In genomic region chr17:28317099-28317964, GRCh38 we compare ENCODE assay signal across 10 cellular contexts. TPM values are rescaled to one million over a fixed set of nuclear protein-coding genes. Genes with fewer than 3 reads are reported as not detected.
A peak's percentile ranks its signal among the peaks of the same experiment; 100 is the strongest.
DNase-seq lines count a peak whose midpoint lies in the region; ATAC-seq and TF ChIP-seq lines count a peak whose summit lies in the region.
"Had no signal": no experiment of that assay in that cellular context is flagged by ENCODE, and none has a peak within 500 bp of the region (broad histone marks: within the 10 kb centered on the region; RNA-seq: fewer than 3 reads in every experiment).

No MANE protein-coding gene starts in this region.

- peak overlapping the region; percentile 70 for H3K4me3 ChIP-seq in CD8-positive, alpha-beta memory T cell (ENCODE audit: low read length)
- H3K4me3 ChIP-seq in HUES6 (ENCODE audit: low read depth, low read length) = peak overlapping the region; percentile 88

- peaks cover 0 to 2% of the 10 kb centered on the region in 2 donors for H3K27me3 Mint-ChIP-seq in CD8-positive, alpha-beta memory T cell
- H3K27me3 Mint-ChIP-seq in activated naive CD8-positive, alpha-beta T cell = no peaks in the 10 kb centered on the region
- H3K27me3 Mint-ChIP-seq in nephron progenitor cell (ENCODE audit: low read depth, poor library complexity) = peaks cover 9% of the 10 kb centered on the region

- no peaks in the 10 kb centered on the region for H3K9me3 ChIP-seq in CD8-positive, alpha-beta memory T cell (ENCODE audit: low read length)
- H3K9me3 ChIP-seq in HUES6 (ENCODE audit: control insufficient read depth, insufficient read depth, low read depth, low read length) = no peaks in the 10 kb centered on the region

- H3K36me3 ChIP-seq in CD8-positive, alpha-beta memory T cell (ENCODE audit: insufficient read depth, low read length) = no peaks in the 10 kb centered on the region
- peaks cover 6% of the 10 kb centered on the region; the same call in 1 of the 2 replicates for H3K36me3 ChIP-seq in HUES6 (ENCODE audit: control insufficient read depth, insufficient read depth, low read length)

- no peaks in the 10 kb centered on the region for H3K27me3 ChIP-seq in CD8-positive, alpha-beta memory T cell (ENCODE audit: insufficient read depth, low read length, poor library complexity, severe bottlenecking)
- no peaks in the 10 kb centered on the region; the same call in 1 of the 2 replicates for H3K27me3 ChIP-seq in HUES6 (ENCODE audit: control insufficient read depth, insufficient read depth, low read length)

- POLR2A ChIA-PET in CD8-positive, alpha-beta memory T cell (lab: Charles Lee) = interaction anchor here (1.0 kb wide), 1 partner anchor 41 kb away, joined by 3 read pairs; no protein-coding TSS in a partner anchor

- H3K36me3 Mint-ChIP-seq in CD8-positive, alpha-beta memory T cell = peaks cover 0 to 2% (median 2%) of the 10 kb centered on the region in 3 donors
- H3K36me3 Mint-ChIP-seq in activated naive CD8-positive, alpha-beta T cell = peaks cover 7% of the 10 kb centered on the region
- peaks cover 19% of the 10 kb centered on the region for H3K36me3 Mint-ChIP-seq in nephron progenitor cell (ENCODE audit: low read depth)

- no peaks in the 10 kb centered on the region for H3K9me3 Mint-ChIP-seq in CD8-positive, alpha-beta memory T cell
- H3K9me3 Mint-ChIP-seq in activated naive CD8-positive, alpha-beta T cell (ENCODE audit: low read depth) = no peaks in the 10 kb centered on the region
- no peaks in the 10 kb centered on the region for H3K9me3 Mint-ChIP-seq in nephron progenitor cell

- H3K4me1 ChIP-seq in CD8-positive, alpha-beta memory T cell (ENCODE audit: insufficient read depth, low read length) = peaks cover 15% of the 10 kb centered on the region
- peaks cover 24% of the 10 kb centered on the region for H3K4me1 ChIP-seq in HUES6 (ENCODE audit: control insufficient read depth, insufficient read depth, low read length)

- peak overlapping the region; percentile 43 to 89 (median 87) for H3K4me3 Mint-ChIP-seq in CD8-positive, alpha-beta memory T cell
- H3K4me3 Mint-ChIP-seq in activated naive CD8-positive, alpha-beta T cell = peak overlapping the region; percentile 93
- H3K4me3 Mint-ChIP-seq in nephron progenitor cell = peak overlapping the region; percentile 88

- TF ChIP-seq CTCF in nephron progenitor cell (IDR thresholded peaks at IDR 0.05) = no peak

- H3K4me1 Mint-ChIP-seq in CD8-positive, alpha-beta memory T cell = peaks cover 20 to 30% (median 24%) of the 10 kb centered on the region in 3 donors
- peaks cover 23% of the 10 kb centered on the region for H3K4me1 Mint-ChIP-seq in activated naive CD8-positive, alpha-beta T cell (ENCODE audit: low read depth)
- H3K4me1 Mint-ChIP-seq in nephron progenitor cell = peaks cover 52% of the 10 kb centered on the region

- peak overlapping the region in 3 of 8 donors; percentile 32 to 86 (median 40) for H3K27ac Mint-ChIP-seq in CD8-positive, alpha-beta memory T cell
- H3K27ac Mint-ChIP-seq in activated naive CD8-positive, alpha-beta T cell = no peak overlapping the region
- H3K27ac Mint-ChIP-seq in nephron progenitor cell = peak overlapping the region; percentile 55

- no peak overlapping the region for H3K27ac ChIP-seq in CD8-positive, alpha-beta memory T cell (ENCODE audit: low read depth, low read length)
- H3K27ac ChIP-seq in HUES6 (ENCODE audit: low read depth, low read length) = no peak overlapping the region

- ATAC-seq in HG03571 (IDR thresholded peaks at IDR 0.05; ENCODE audit: unreplicated experiment) = no peak

- no peak for DNase-seq in CD8-positive, alpha-beta memory T cell
- DNase-seq in nephron progenitor cell (no peak), COR-L47 (lab: John Stamatoyannopoulos, UW) (no peak), activated gamma-delta T cell (lab: John Stamatoyannopoulos, UW) (no peak)
- DNase-seq: GDM1, NCI-H1105 had no signal

- peak overlapping the region; percentile 75 for H3K9ac ChIP-seq in HUES6 (ENCODE audit: low read length)

- CTCF ChIA-PET in CD8-positive, alpha-beta memory T cell (lab: Charles Lee) = interaction anchor here (1.0 to 1.8 kb wide), 3 partner anchors 14 to 65 kb away, joined by 4 to 6 read pairs (median 5); partner anchors contain the start of gene POLDIP2

RNA-seq across cellular contexts. Expression of gene TMEM97, which starts 1.7 kb away (rescaled TPM):
- total RNA-seq in CD8-positive, alpha-beta memory T cell = 10 to 100 TPM; 64.9 to 67.1 TPM
- 10.4 TPM for polyA plus RNA-seq in CD8-positive, alpha-beta memory T cell

RNA-seq across cellular contexts. Expression of gene IFT20, which starts 17.9 kb away (rescaled TPM):
- total RNA-seq in CD8-positive, alpha-beta memory T cell = 10 to 100 TPM; 26.0 to 29.4 TPM
- 44.5 TPM for polyA plus RNA-seq in CD8-positive, alpha-beta memory T cell

RNA-seq across cellular contexts. Expression of gene TNFAIP1, which starts 18.2 kb away (rescaled TPM):
- 10 to 100 TPM; 29.0 to 30.6 TPM for total RNA-seq in CD8-positive, alpha-beta memory T cell
- 10.6 TPM for polyA plus RNA-seq in CD8-positive, alpha-beta memory T cell

RNA-seq across cellular contexts. Expression of gene POLDIP2, which starts 40.0 kb away (rescaled TPM):
- total RNA-seq in CD8-positive, alpha-beta memory T cell = 100 to 1,000 TPM; 134 to 135 TPM
- polyA plus RNA-seq in CD8-positive, alpha-beta memory T cell = 81.1 TPM

RNA-seq across cellular contexts. Expression of gene SEBOX, which starts 47.7 kb away (rescaled TPM):
- not detected for total RNA-seq in CD8-positive, alpha-beta memory T cell
- not detected for polyA plus RNA-seq in CD8-positive, alpha-beta memory T cell
- total RNA-seq: dermis microvascular lymphatic vessel endothelial cell had no signal
